Comparison of ENCODE assay signal across 1 cellular context in the genomic region with DNA sequence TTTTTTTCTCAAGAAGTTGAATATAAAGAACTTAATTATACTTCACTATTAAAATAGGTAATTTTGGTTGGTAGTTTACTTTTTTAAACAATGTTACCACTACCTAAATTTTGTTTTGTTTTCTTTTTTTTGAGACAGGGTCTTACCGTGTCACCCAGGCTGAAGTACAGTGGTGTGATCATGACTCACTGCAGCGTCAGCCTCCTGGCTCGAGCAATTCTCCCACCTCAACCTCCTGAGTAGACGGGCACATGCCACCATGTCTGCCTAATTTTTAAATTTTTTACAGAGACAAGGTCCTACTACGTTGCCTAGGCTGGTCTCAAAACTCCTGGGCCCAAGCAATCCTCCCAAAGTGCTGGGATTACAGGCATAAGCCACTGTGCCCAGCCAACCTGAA.
TF ChIP-seq lines count a peak whose summit lies in the region.

No MANE protein-coding gene starts in this region.

TF ChIP-seq in endothelial cell of umbilical vein, 7 proteins besides CTCF, POLR2A, EP300 and RAD21:
- no peak for TF ChIP-seq POLR2AphosphoS5 (IDR thresholded peaks at IDR 0.05; ENCODE audit: insufficient read depth, low read depth, low read length)
